10 cellular contexts compared by ENCODE assay signal in the genomic region with DNA sequence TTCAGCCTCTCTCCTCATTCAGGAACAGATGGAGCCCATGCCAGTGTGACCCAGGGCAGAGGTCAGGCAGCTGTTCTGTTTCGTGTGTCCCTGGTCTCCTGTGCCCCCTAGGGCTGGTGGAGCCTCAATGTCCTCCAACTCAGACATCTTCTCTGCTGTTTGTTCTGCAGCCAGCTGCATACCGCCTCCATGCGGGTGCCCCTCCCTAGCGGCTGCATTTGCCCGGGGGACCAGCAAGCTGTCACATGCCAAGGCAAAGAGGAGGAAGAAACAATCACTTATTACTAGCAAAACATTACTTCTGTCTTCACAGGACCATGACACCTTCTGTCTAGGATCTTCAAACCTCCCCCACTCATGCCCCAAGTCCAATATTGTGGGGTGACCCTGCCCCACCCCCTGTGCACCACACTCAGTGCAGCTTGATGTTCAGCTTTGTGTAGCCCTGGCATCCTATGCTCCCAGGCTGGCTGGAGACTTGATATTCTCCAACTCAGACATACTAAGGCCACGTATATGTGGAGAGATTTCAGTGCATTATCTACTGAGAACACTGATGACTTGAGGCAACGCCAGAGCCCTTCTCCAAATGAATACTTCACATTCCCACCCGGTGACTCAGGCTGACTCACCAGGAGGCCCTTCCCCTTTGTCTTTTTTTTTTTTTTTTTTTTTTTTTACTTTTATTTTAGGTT.
DNase-seq lines count a peak whose midpoint lies in the region; ATAC-seq and TF ChIP-seq lines count a peak whose summit lies in the region.
"Had no signal": no experiment of that assay in that cellular context is flagged by ENCODE, and none has a peak within 500 bp of the region (broad histone marks: within the 10 kb centered on the region; RNA-seq: fewer than 3 reads in every experiment).

No MANE protein-coding gene starts in this region.

- H3K27ac ChIP-seq in SJSA1: peak overlapping the region; percentile 84
- H3K27ac ChIP-seq: BLaER1 had no signal

- peaks cover 42% of the 10 kb centered on the region for H3K4me1 ChIP-seq in SJSA1 (replicated peaks)
- H3K4me1 ChIP-seq: BLaER1 had no signal

- H3K4me1 Mint-ChIP-seq in stimulated activated memory B cell treated with anti-CD40 and anti-IgM and Interleukin-4, amounts not matched to agents 10 μg/mL and 1 μg/mL and 100 μg/mL, for 72 hours: no peaks in the 10 kb centered on the region
- H3K4me1 Mint-ChIP-seq: memory B cell had no signal

- no peaks in the 10 kb centered on the region for H3K36me3 Mint-ChIP-seq in stimulated activated memory B cell treated with anti-CD40 and anti-IgM and Interleukin-4, amounts not matched to agents 10 μg/mL and 1 μg/mL and 100 μg/mL, for 72 hours
- H3K36me3 Mint-ChIP-seq: memory B cell had no signal

- no peaks in the 10 kb centered on the region for H3K36me3 ChIP-seq in SJSA1
- H3K36me3 ChIP-seq: BLaER1 had no signal

- no peaks in the 10 kb centered on the region for H3K27me3 ChIP-seq in SJSA1 (replicated peaks)
- H3K27me3 ChIP-seq: BLaER1 had no signal

- peaks cover 5% of the 10 kb centered on the region for H3K9me3 Mint-ChIP-seq in stimulated activated memory B cell treated with anti-CD40 and anti-IgM and Interleukin-4, amounts not matched to agents 10 μg/mL and 1 μg/mL and 100 μg/mL, for 72 hours

- peak; percentile 4 for DNase-seq in NCI-H2196 (lab: John Stamatoyannopoulos, UW; ENCODE audit: unreplicated experiment)
- DNase-seq in NCI-H2196 treated with DMSO at 0.1 percent for 48 hours (lab: John Stamatoyannopoulos, UW; ENCODE audit: unreplicated experiment): no peak
- DNase-seq in SJSA1 (ENCODE audit: low read depth in 1 of 2, low spot score in 2 of 2): peak; percentile 96 to 97
- DNase-seq in glomerular endothelial cell (ENCODE audit: extremely low read depth, low read depth, low spot score): peak; percentile 94
- peak; percentile 85 for DNase-seq in skeletal muscle cell (ENCODE audit: low read depth)
- DNase-seq in GM20000 (ENCODE audit: low spot score): no peak

- no peak overlapping the region for H3K27ac Mint-ChIP-seq in stimulated activated memory B cell treated with anti-CD40 and anti-IgM and Interleukin-4, amounts not matched to agents 10 μg/mL and 1 μg/mL and 100 μg/mL, for 72 hours
- H3K27ac Mint-ChIP-seq: memory B cell had no signal

- no peak overlapping the region for H3K4me3 Mint-ChIP-seq in stimulated activated memory B cell treated with anti-CD40 and anti-IgM and Interleukin-4, amounts not matched to agents 10 μg/mL and 1 μg/mL and 100 μg/mL, for 72 hours
- H3K4me3 Mint-ChIP-seq: memory B cell had no signal

- H3K4me3 ChIP-seq in SJSA1 (no peak overlapping the region), skeletal muscle cell (ENCODE audit: low read depth, low read length) (no peak overlapping the region)
- H3K4me3 ChIP-seq: BLaER1 had no signal

- 0 out of 2 replicates have a peak, but pooled peaks cover 3% of the 10 kb centered on the region for H3K9me3 ChIP-seq in SJSA1 (replicated peaks)
- H3K9me3 ChIP-seq: BLaER1 had no signal

- H3K27me3 Mint-ChIP-seq in stimulated activated memory B cell treated with anti-CD40 and anti-IgM and Interleukin-4, amounts not matched to agents 10 μg/mL and 1 μg/mL and 100 μg/mL, for 72 hours: peaks cover 14% of the 10 kb centered on the region

- no peak for TF ChIP-seq CTCF in GM20000 (IDR thresholded peaks at IDR 0.05; ENCODE audit: extremely low read depth, missing control alignments)

- no peak for ATAC-seq in GM21786 (IDR thresholded peaks at IDR 0.05; ENCODE audit: unreplicated experiment)
- no peak for ATAC-seq in stimulated activated memory B cell treated with anti-CD40 and anti-IgM and Interleukin-4, amounts not matched to agents 10 μg/mL and 1 μg/mL and 100 μg/mL, for 72 hours

Comparison
In these comparisons a context has a peak if more than half of its experiments do, and no peak if none do; other contexts are left out.
1. DNase-seq: peak in NCI-H2196 (single experiment), SJSA1 (2 of 2), glomerular endothelial cell (single experiment) and skeletal muscle cell (single experiment); none in NCI-H2196 treated with DMSO at 0.1 percent for 48 hours (single experiment) and GM20000 (single experiment).